Comparison of ENCODE assay signal across 17 cellular contexts in the genomic region with DNA sequence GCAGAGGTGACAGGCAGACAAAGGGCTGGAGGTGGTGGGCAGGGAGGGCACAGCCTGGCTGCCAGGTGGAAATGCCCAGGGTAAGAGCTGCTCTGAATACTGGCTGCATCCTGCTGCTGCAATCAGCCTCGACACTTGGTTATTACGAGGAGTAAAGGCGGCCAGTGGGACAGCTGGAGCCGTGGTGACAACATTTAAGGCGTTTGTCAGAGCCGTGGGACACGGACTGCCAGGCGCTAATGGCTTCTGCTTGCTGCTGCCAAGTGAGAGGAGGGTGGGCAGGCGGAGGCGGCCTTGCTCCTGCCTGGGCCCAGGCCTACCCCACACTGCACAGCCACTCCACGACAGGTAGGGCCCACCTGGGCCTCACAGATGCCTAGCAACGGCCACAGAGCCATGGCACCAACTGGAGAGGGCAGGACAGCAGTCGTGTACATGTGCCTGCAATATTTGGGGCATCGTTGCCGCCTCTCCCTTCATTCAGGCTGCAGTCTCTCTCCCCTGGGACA.
"Had no signal": no experiment of that assay in that cellular context is flagged by ENCODE, and none has a peak within 500 bp of the region (broad histone marks: within the 10 kb centered on the region; RNA-seq: fewer than 3 reads in every experiment).

No MANE protein-coding gene starts in this region.

- H3K4me1 ChIP-seq: esophagus squamous epithelium, gastroesophageal sphincter, right atrium auricular region, sigmoid colon had no signal

- H3K36me3 ChIP-seq: esophagus squamous epithelium, gastroesophageal sphincter, neutrophil, right atrium auricular region, sigmoid colon had no signal

- H3K27ac ChIP-seq: dorsolateral prefrontal cortex, esophagus squamous epithelium, gastroesophageal sphincter, neutrophil, right atrium auricular region, sigmoid colon had no signal

- H3K4me3 ChIP-seq: dorsolateral prefrontal cortex, esophagus squamous epithelium, gastroesophageal sphincter, right atrium auricular region, sigmoid colon had no signal

- DNase-seq: cortex of kidney; effector CD8-positive, alpha-beta T cell; esophagus squamous epithelium; foreskin fibroblast; glutamatergic neuron; islet precursor cell; mammary epithelial cell; naive thymus-derived CD4-positive, alpha-beta T cell; nephron progenitor cell; sigmoid colon; small intestine; stimulated activated CD4-positive, alpha-beta T cell treated with anti-CD3 and anti-CD28 coated beads, Interleukin-12 subunit alpha, Interleukin-12 subunit beta, amount 100 ng/mL, for 4 hours; stimulated activated naive CD4-positive, alpha-beta T cell treated with Interleukin-2 at 50 U/mL for 16 hours had no signal

- H3K9me3 ChIP-seq: esophagus squamous epithelium, gastroesophageal sphincter, neutrophil, right atrium auricular region, sigmoid colon had no signal

- H3K27me3 ChIP-seq: dorsolateral prefrontal cortex, gastroesophageal sphincter, neutrophil, right atrium auricular region, sigmoid colon had no signal
